In genomic region chr1:226568077-226568831, GRCh38 we compare ENCODE assay signal across 9 cellular contexts. TPM values are rescaled to one million over a fixed set of nuclear protein-coding genes. Genes with fewer than 3 reads are reported as not detected.
DNase-seq lines count a peak whose midpoint lies in the region; FAIRE-seq and TF ChIP-seq lines count a peak whose summit lies in the region.
"Had no signal": no experiment of that assay in that cellular context is flagged by ENCODE, and none has a peak within 500 bp of the region (broad histone marks: within the 10 kb centered on the region; RNA-seq: fewer than 3 reads in every experiment).

No MANE protein-coding gene starts in this region.

- H3K27ac ChIP-seq in ovary, result peak overlapping the region in 1 of 2 donors; percentile 18

- H3K4me3 ChIP-seq in fibroblast of villous mesenchyme (ENCODE audit: low read depth, low read length) (no peak overlapping the region), ovary (no peak overlapping the region)

- FAIRE-seq in HTR-8/SVneo (lab: Jason Lieb, UNC), result no peak

- no peaks in the 10 kb centered on the region for H3K27me3 ChIP-seq in ovary

- no peaks in the 10 kb centered on the region for H3K36me3 ChIP-seq in ovary

- peak; percentile 68 for DNase-seq in EH (ENCODE audit: low read depth)
- DNase-seq in NCI-H69 (lab: John Stamatoyannopoulos, UW), result peak; percentile 28
- no peak for DNase-seq in fibroblast of villous mesenchyme (ENCODE audit: low read depth)
- peak in 3 of 5 donors; percentile 29 to 54 (median 30) for DNase-seq in ovary
- no peak for DNase-seq in NCI-H345 treated with DMSO at 0.1 percent for 48 hours (lab: John Stamatoyannopoulos, UW; ENCODE audit: unreplicated experiment)
- no peak for DNase-seq in effector CD4-positive, alpha-beta T cell
- DNase-seq in activated CD4-positive, alpha-beta T cell treated with anti-CD3 and anti-CD28 coated beads for 48 hours, result no peak
- DNase-seq in HTR-8/SVneo (ENCODE audit: insufficient read length, low spot score), result no peak
- DNase-seq: activated gamma-delta T cell had no signal

- intact Hi-C loops in ovary (cut with DNase I), result no loop called here

- TF ChIP-seq POLR2A in ovary (IDR thresholded peaks at IDR 0.05), result no peak

- TF ChIP-seq EP300 in ovary (IDR thresholded peaks at IDR 0.05), result no peak

- H3K9me3 ChIP-seq in ovary, result no peaks in the 10 kb centered on the region

- peak; percentile 33 for TF ChIP-seq CTCF in fibroblast of villous mesenchyme (IDR thresholded peaks at IDR 0.05; ENCODE audit: insufficient read depth, low read depth, low read length)
- TF ChIP-seq CTCF in ovary (IDR thresholded peaks at IDR 0.05), result no peak

- peaks cover 5% of the 10 kb centered on the region for H3K4me1 ChIP-seq in ovary (ENCODE audit: insufficient read depth)

- 20 to 28% (median 21%) methylated on average over 13 of the region's 13 CpGs for WGBS in ovary, 3 donors

RNA-seq across cellular contexts. Expression of gene STUM, which starts 19.7 kb away (rescaled TPM):
- total RNA-seq in fibroblast of villous mesenchyme (under 0.01 TPM in 1 of 2 replicates, not detected in the other), ovary (1 to 10 TPM in 5 of 7 donors, under 1 TPM in 2; 0.24 to 6.1 (median 2.5) TPM)
- 1 to 10 TPM; 1.6 to 2.7 TPM for polyA plus RNA-seq in ovary

Comparison
In these comparisons a context has a peak if more than half of its experiments do, and no peak if none do; other contexts are left out.
1. DNase-seq: peak in EH (single experiment), NCI-H69 (single experiment) and ovary (3 of 5); none in fibroblast of villous mesenchyme (single experiment), NCI-H345 treated with DMSO at 0.1 percent for 48 hours (single experiment), effector CD4-positive, alpha-beta T cell (single experiment), activated CD4-positive, alpha-beta T cell treated with anti-CD3 and anti-CD28 coated beads for 48 hours (single experiment) and HTR-8/SVneo (single experiment).